10 cellular contexts compared by ENCODE assay signal in the genomic region with DNA sequence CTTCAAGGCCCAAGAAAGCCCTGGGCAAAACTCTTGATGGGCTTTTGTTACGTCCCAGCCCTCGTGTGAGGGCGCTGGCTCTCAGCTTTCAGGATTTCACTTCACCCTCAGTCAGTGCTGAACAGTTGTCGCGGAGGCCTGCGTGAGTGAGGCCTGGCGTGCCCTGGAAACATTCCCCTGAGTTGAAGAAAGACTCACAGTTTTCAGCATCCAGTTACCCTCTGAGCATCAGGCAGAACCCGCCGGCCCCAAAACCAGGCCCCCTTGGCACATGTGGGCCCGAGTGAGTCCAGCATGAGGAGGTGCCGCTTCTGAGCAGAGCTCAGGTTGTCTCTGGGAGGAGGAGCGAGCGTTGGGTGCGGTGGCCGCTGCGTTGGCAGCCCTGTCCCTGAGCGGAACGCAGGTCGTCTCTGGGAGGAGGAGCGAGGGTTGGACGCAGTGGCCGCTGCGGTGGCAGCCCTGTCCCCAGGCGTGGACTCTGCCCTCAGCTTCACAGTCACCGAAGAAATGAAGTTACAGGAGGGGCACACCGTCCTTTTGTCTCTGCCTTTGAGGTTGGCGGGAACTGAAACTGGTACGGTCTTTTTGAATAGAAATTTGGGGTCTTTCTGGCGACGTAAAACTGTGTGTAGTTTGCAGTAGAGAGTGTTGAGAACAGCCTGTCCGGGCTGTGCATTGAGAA. TPM values are rescaled to one million over a fixed set of nuclear protein-coding genes. Genes with fewer than 3 reads are reported as not detected.
DNase-seq lines count a peak whose midpoint lies in the region; ATAC-seq and TF ChIP-seq lines count a peak whose summit lies in the region.
"Had no signal": no experiment of that assay in that cellular context is flagged by ENCODE, and none has a peak within 500 bp of the region (broad histone marks: within the 10 kb centered on the region; RNA-seq: fewer than 3 reads in every experiment).

A gene with protein sequence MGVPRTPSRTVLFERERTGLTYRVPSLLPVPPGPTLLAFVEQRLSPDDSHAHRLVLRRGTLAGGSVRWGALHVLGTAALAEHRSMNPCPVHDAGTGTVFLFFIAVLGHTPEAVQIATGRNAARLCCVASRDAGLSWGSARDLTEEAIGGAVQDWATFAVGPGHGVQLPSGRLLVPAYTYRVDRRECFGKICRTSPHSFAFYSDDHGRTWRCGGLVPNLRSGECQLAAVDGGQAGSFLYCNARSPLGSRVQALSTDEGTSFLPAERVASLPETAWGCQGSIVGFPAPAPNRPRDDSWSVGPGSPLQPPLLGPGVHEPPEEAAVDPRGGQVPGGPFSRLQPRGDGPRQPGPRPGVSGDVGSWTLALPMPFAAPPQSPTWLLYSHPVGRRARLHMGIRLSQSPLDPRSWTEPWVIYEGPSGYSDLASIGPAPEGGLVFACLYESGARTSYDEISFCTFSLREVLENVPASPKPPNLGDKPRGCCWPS (plus strand): TSS at position 493 of the 682 bp plus-strand sequence. CDS start 5,292 bp downstream, outside the sequence.

- H3K27ac Mint-ChIP-seq in activated T-helper 17 cell treated with anti-CD3 and anti-CD28 coated beads, Interleukin-2, amount 50 U/mL, for 72 hours: peak within 1 kb of the TSS; percentile 37
- H3K27ac Mint-ChIP-seq in activated T-helper 1 cell treated with anti-CD3 and anti-CD28 coated beads, Interleukin-12 subunit alpha, Interleukin-12 subunit beta, Interleukin-2, Interleukin-4 antibody, amounts not matched to agents 30 ng/mL and 10 ng/mL and 1 ng/mL, durations not matched to agents 14 hours and 24 hours and 36 hours: no peak within 1 kb of the TSS

- TF ChIP-seq CTCF in GM20000 (IDR thresholded peaks at IDR 0.05; ENCODE audit: extremely low read depth, missing control alignments): no peak

- no peaks in the 10 kb centered on the region for H3K9me3 Mint-ChIP-seq in activated T-helper 17 cell treated with anti-CD3 and anti-CD28 coated beads, Interleukin-2, amount 50 U/mL, for 72 hours
- no peaks in the 10 kb centered on the region for H3K9me3 Mint-ChIP-seq in activated T-helper 1 cell treated with anti-CD3 and anti-CD28 coated beads, Interleukin-12 subunit alpha, Interleukin-12 subunit beta, Interleukin-2, Interleukin-4 antibody, amounts not matched to agents 30 ng/mL and 10 ng/mL and 1 ng/mL, durations not matched to agents 14 hours and 24 hours and 36 hours

- intact Hi-C loops in posterior vena cava (cut with DNase I): no loop called here
- intact Hi-C loops in activated T-helper 1 cell treated with anti-CD3 and anti-CD28 coated beads, Interleukin-12 subunit alpha, Interleukin-12 subunit beta, Interleukin-2, Interleukin-4 antibody, amounts not matched to agents 30 ng/mL and 10 ng/mL and 1 ng/mL, durations not matched to agents 14 hours and 24 hours and 36 hours (cut with micrococcal nuclease): no loop called here

- H3K27me3 Mint-ChIP-seq in activated T-helper 17 cell treated with anti-CD3 and anti-CD28 coated beads, Interleukin-2, amount 50 U/mL, for 72 hours: no peaks in the 10 kb centered on the region
- peaks cover 7% of the 10 kb centered on the region for H3K27me3 Mint-ChIP-seq in activated T-helper 1 cell treated with anti-CD3 and anti-CD28 coated beads, Interleukin-12 subunit alpha, Interleukin-12 subunit beta, Interleukin-2, Interleukin-4 antibody, amounts not matched to agents 30 ng/mL and 10 ng/mL and 1 ng/mL, durations not matched to agents 14 hours and 24 hours and 36 hours (ENCODE audit: insufficient read depth)

- ATAC-seq in activated T-helper 17 cell treated with anti-CD3 and anti-CD28 coated beads, Interleukin-2, amount 50 U/mL, for 72 hours (replicated peaks): no peak
- ATAC-seq: esophagus mucosa had no signal

- H3K36me3 Mint-ChIP-seq in activated T-helper 17 cell treated with anti-CD3 and anti-CD28 coated beads, Interleukin-2, amount 50 U/mL, for 72 hours (ENCODE audit: low read depth): no peaks in the 10 kb centered on the region
- H3K36me3 Mint-ChIP-seq in activated T-helper 1 cell treated with anti-CD3 and anti-CD28 coated beads, Interleukin-12 subunit alpha, Interleukin-12 subunit beta, Interleukin-2, Interleukin-4 antibody, amounts not matched to agents 30 ng/mL and 10 ng/mL and 1 ng/mL, durations not matched to agents 14 hours and 24 hours and 36 hours (ENCODE audit: low read depth): no peaks in the 10 kb centered on the region

- DNase-seq in GM20000 (ENCODE audit: low spot score) (peak; percentile 10), iPS-NIHi11 (ENCODE audit: low spot score) (peak; percentile 43), posterior vena cava (ENCODE audit: low spot score) (peak; percentile 78), NCI-H2081 treated with DMSO at 0.1 percent for 48 hours (lab: John Stamatoyannopoulos, UW) (no peak), GM03348 (ENCODE audit: low spot score) (no peak), NCI-H2029 (lab: John Stamatoyannopoulos, UW) (no peak)
- no peak for DNase-seq in activated T-helper 1 cell treated with anti-CD3 and anti-CD28 coated beads, Interleukin-12 subunit alpha, Interleukin-12 subunit beta, Interleukin-2, Interleukin-4 antibody, amounts not matched to agents 30 ng/mL and 10 ng/mL and 1 ng/mL, durations not matched to agents 14 hours and 24 hours and 36 hours (ENCODE audit: low spot score)
- DNase-seq: NCI-H2227 treated with DMSO at 0.1 percent for 48 hours had no signal

- no peaks in the 10 kb centered on the region for H3K4me1 Mint-ChIP-seq in activated T-helper 17 cell treated with anti-CD3 and anti-CD28 coated beads, Interleukin-2, amount 50 U/mL, for 72 hours
- no peaks in the 10 kb centered on the region for H3K4me1 Mint-ChIP-seq in activated T-helper 1 cell treated with anti-CD3 and anti-CD28 coated beads, Interleukin-12 subunit alpha, Interleukin-12 subunit beta, Interleukin-2, Interleukin-4 antibody, amounts not matched to agents 30 ng/mL and 10 ng/mL and 1 ng/mL, durations not matched to agents 14 hours and 24 hours and 36 hours (ENCODE audit: low read depth)

- H3K4me3 Mint-ChIP-seq in activated T-helper 17 cell treated with anti-CD3 and anti-CD28 coated beads, Interleukin-2, amount 50 U/mL, for 72 hours: no peak within 1 kb of the TSS
- H3K4me3 Mint-ChIP-seq in activated T-helper 1 cell treated with anti-CD3 and anti-CD28 coated beads, Interleukin-12 subunit alpha, Interleukin-12 subunit beta, Interleukin-2, Interleukin-4 antibody, amounts not matched to agents 30 ng/mL and 10 ng/mL and 1 ng/mL, durations not matched to agents 14 hours and 24 hours and 36 hours: no peak within 1 kb of the TSS

RNA-seq across cellular contexts. Expression of the gene that starts here (rescaled TPM):
- 1 to 10 TPM; 1.1 to 9.8 TPM for total RNA-seq in activated T-helper 17 cell treated with anti-CD3 and anti-CD28 coated beads, Interleukin-2, amount 50 U/mL, for 72 hours
- under 1 TPM in 1 of 2 donors, not detected in 1; 0.38 TPM for total RNA-seq in posterior vena cava
- total RNA-seq in activated T-helper 1 cell treated with anti-CD3 and anti-CD28 coated beads, Interleukin-12 subunit alpha, Interleukin-12 subunit beta, Interleukin-2, Interleukin-4 antibody, amounts not matched to agents 30 ng/mL and 10 ng/mL and 1 ng/mL, durations not matched to agents 14 hours and 24 hours and 36 hours: 0.61 and 0.80 TPM in 2 replicates
- total RNA-seq: esophagus mucosa had no signal

Comparison
In these comparisons a context has a peak if more than half of its experiments do, and no peak if none do; other contexts are left out.
1. Peak in DNase-seq in posterior vena cava; RNA of the gene not detected or under 1 TPM.
2. DNase-seq: peak in GM20000 (single experiment) and iPS-NIHi11 (single experiment); none in NCI-H2081 treated with DMSO at 0.1 percent for 48 hours (single experiment), activated T-helper 1 cell treated with anti-CD3 and anti-CD28 coated beads, Interleukin-12 subunit alpha, Interleukin-12 subunit beta, Interleukin-2, Interleukin-4 antibody, amounts not matched to agents 30 ng/mL and 10 ng/mL and 1 ng/mL, durations not matched to agents 14 hours and 24 hours and 36 hours (single experiment), GM03348 (single experiment) and NCI-H2029 (single experiment).